ENCODE assay signal across 1 cellular context in the genomic region with DNA sequence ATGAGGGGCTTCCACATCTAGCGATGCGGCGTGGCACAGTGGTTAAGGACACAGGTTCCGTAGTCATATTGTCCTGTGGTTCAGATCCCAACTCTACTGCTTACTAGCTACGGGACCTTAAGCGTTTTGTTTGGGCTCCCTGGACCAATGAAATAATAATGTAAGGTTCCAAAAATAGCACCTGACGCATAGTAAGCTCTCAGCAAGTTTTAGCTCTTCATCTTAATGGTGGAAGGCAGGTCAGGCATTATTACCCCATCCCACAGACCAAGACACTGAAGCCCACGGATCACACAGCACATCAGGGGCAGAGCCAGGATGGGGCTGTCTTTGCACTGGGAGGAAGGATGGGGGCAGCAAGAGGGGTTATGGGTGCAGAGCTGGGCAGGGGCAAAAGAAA.
TF ChIP-seq lines count a peak whose summit lies in the region.

No MANE protein-coding gene starts in this region.

TF ChIP-seq in GM12878, 131 proteins besides CTCF, POLR2A, EP300 and RAD21:
- TF ChIP-seq EZH2 (IDR thresholded peaks at IDR 0.05; ENCODE audit: borderline replicate concordance, control insufficient read depth, low read depth, low read length) (no peak), POLR2AphosphoS5 (IDR thresholded peaks at IDR 0.05; ENCODE audit: low read length) (no peak), IRF4 (IDR thresholded peaks at IDR 0.05; ENCODE audit: low read depth, low read length) (no peak), PML (IDR thresholded peaks at IDR 0.05; ENCODE audit: low read length) (no peak), SIN3A (IDR thresholded peaks at IDR 0.05; ENCODE audit: low read depth, low read length) (no peak), RBBP5 (conservative IDR thresholded peaks at IDR 0.05) (no peak), CBX5 (IDR thresholded peaks at IDR 0.05; ENCODE audit: low read depth) (no peak), KAT2A (conservative IDR thresholded peaks at IDR 0.05; ENCODE audit: control insufficient read depth, low read depth, low read length) (no peak), PAX5 (IDR thresholded peaks at IDR 0.05; ENCODE audit: borderline replicate concordance, low read depth, low read length) (no peak), NRF1 (conservative IDR thresholded peaks at IDR 0.05; ENCODE audit: low read depth, low read length) (no peak)
- TF ChIP-seq, protein P1, sequence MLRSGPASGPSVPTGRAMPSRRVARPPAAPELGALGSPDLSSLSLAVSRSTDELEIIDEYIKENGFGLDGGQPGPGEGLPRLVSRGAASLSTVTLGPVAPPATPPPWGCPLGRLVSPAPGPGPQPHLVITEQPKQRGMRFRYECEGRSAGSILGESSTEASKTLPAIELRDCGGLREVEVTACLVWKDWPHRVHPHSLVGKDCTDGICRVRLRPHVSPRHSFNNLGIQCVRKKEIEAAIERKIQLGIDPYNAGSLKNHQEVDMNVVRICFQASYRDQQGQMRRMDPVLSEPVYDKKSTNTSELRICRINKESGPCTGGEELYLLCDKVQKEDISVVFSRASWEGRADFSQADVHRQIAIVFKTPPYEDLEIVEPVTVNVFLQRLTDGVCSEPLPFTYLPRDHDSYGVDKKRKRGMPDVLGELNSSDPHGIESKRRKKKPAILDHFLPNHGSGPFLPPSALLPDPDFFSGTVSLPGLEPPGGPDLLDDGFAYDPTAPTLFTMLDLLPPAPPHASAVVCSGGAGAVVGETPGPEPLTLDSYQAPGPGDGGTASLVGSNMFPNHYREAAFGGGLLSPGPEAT (IDR thresholded peaks at IDR 0.05; ENCODE audit: low read depth): no peak
